In the genomic region with DNA sequence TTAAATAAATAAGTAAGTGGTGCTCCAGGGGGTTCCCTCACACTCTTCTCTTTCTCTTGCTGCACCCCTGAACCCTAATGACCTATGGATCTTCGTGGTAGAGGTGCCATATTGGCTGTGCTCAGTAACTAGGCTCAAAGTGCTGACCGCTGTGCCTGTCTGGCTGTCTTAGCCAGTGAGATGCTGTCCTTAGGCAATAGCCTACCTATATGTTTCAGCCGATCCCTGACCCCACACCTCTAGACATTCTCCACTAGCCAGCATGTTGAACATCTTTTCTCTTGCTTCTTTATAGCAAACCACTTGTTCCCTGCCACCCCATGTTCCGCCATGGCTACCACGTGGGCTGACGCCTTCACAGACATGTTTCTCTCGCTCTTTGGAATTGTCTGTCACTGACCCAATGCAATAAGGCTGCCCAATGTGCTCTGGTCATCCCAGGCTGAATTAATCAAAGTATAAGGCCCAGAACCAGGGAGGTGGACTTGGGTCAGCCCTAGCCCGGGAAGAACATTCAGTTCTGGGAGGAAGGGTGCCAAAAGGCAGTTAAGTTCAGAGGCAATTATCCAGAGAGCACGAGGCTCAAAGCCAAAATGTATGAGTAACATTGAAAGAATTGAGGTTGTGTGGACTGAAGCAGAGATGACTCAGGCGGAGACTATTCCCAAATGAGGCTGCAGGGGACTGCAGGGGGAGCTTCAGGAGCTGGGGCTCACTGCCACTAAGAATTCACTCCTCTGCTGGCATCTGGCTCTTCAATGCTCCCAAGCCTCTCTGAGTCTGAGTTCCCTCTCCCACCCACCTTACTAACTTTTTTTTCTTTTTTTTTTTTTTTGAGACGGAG, we compare ENCODE assay signal across 8 cellular contexts. TPM values are rescaled to one million over a fixed set of nuclear protein-coding genes. Genes with fewer than 3 reads are reported as not detected.
DNase-seq lines count a peak whose midpoint lies in the region; FAIRE-seq and TF ChIP-seq lines count a peak whose summit lies in the region.

No MANE protein-coding gene starts in this region.

- peak; percentile 99 for FAIRE-seq in G401.6 (lab: Jason Lieb, UNC)

- H3K27ac ChIP-seq in prostate gland: peak overlapping the region; percentile 49 to 60

- H3K27me3 ChIP-seq in prostate gland (replicated peaks; ENCODE audit: insufficient read depth): no peaks in the 10 kb centered on the region

- 55% methylated on average over 11 of the region's 11 CpGs for WGBS in prostate gland

- peak in 2 of 4 experiments; percentile 36 to 38 for TF ChIP-seq CTCF in prostate gland (IDR thresholded peaks at IDR 0.05)

- TF ChIP-seq POLR2A in prostate gland (IDR thresholded peaks at IDR 0.05): no peak

- no peaks in the 10 kb centered on the region for H3K36me3 ChIP-seq in prostate gland

- intact Hi-C loops in prostate gland (cut with DNase I): no loop called here

- DNase-seq in SW 1271 (lab: John Stamatoyannopoulos, UW) (peak; percentile 79 to 93), glomerular endothelial cell (ENCODE audit: extremely low read depth, low read depth, low spot score) (peak; percentile 92), prostate gland (ENCODE audit: low spot score) (peak; percentile 77), NCI-H345 treated with DMSO at 0.1 percent for 48 hours (lab: John Stamatoyannopoulos, UW; ENCODE audit: unreplicated experiment) (no peak), NCI-H2081 treated with DMSO at 0.1 percent for 48 hours (lab: John Stamatoyannopoulos, UW) (no peak), NCI-H524 (lab: John Stamatoyannopoulos, UW) (no peak)
- no peak for DNase-seq in stimulated activated naive CD4-positive, alpha-beta T cell (lab: John Stamatoyannopoulos, UW)

- no peak overlapping the region for H3K4me3 ChIP-seq in prostate gland

- no peaks in the 10 kb centered on the region for H3K9me3 ChIP-seq in prostate gland

- H3K4me1 ChIP-seq in prostate gland (replicated peaks): no peaks in the 10 kb centered on the region

RNA-seq across cellular contexts. Expression of gene TNRC6A, which starts 28.7 kb away (rescaled TPM):
- total RNA-seq in glomerular endothelial cell (32.3 and 39.7 TPM in 2 replicates), prostate gland (10 to 100 TPM; 37.5 to 65.5 TPM)

Comparison
In these comparisons a context has a peak if more than half of its experiments do, and no peak if none do; other contexts are left out.
1. DNase-seq: peak in SW 1271 (2 of 2), glomerular endothelial cell (single experiment) and prostate gland (single experiment); none in NCI-H345 treated with DMSO at 0.1 percent for 48 hours (single experiment), NCI-H2081 treated with DMSO at 0.1 percent for 48 hours (single experiment), stimulated activated naive CD4-positive, alpha-beta T cell (0 of 6) and NCI-H524 (0 of 2).